ENCODE assay signal across 24 cellular contexts in the genomic region with DNA sequence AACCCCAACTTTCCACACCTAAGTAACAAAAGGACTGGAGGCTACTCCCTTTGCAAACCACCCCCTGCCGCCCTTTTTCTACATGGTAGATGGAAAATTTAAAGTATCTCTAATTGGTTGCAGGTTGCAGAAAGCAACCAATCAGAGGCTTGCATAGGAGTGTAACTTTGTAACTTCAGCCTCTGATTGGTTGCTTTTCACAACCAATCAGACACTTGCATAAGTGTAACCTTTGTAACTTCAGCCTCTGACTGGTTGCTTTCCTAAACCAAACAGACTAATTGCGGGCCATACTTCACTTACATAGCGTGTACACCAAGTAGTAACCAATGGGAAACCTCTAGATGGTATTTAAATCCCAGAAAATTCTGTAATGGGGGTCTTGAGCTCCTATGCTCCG.
"Had no signal": no experiment of that assay in that cellular context is flagged by ENCODE, and none has a peak within 500 bp of the region (broad histone marks: within the 10 kb centered on the region; RNA-seq: fewer than 3 reads in every experiment).

No MANE protein-coding gene starts in this region.

- H3K9me3 ChIP-seq: colonic mucosa, esophagus muscularis mucosa, gastroesophageal sphincter, heart left ventricle, left lung, lower lobe of right lung had no signal

- H3K4me1 ChIP-seq: colonic mucosa, foreskin keratinocyte, gastroesophageal sphincter had no signal

- H2AFZ ChIP-seq: hepatocyte had no signal

- FAIRE-seq: endometrium, frontal cortex, kidney had no signal

- H3K4me3 ChIP-seq: colonic mucosa, esophagus muscularis mucosa, gastroesophageal sphincter, heart left ventricle, hepatocyte, left lung, lower lobe of right lung had no signal

- H3K79me2 ChIP-seq: hepatocyte had no signal

- H3K36me3 ChIP-seq: colonic mucosa, esophagus muscularis mucosa, gastroesophageal sphincter, heart left ventricle, left lung, lower lobe of right lung had no signal

- H3K27ac ChIP-seq: colonic mucosa, epithelial cell of prostate, esophagus muscularis mucosa, foreskin keratinocyte, gastroesophageal sphincter, heart left ventricle, hepatocyte, left lung, lower lobe of right lung had no signal

- ATAC-seq: effector memory CD8-positive, alpha-beta T cell; foreskin keratinocyte; gastroesophageal sphincter; heart left ventricle; left lung; left ventricle myocardium superior; lower lobe of right lung; naive thymus-derived CD4-positive, alpha-beta T cell had no signal

- H3K4me2 ChIP-seq: hepatocyte had no signal

- DNase-seq: cortex of kidney; effector CD8-positive, alpha-beta T cell; effector memory CD8-positive, alpha-beta T cell; endodermal cell; foreskin keratinocyte; heart left ventricle; hypothalamus; immature natural killer cell; islet precursor cell; kidney; kidney glomerular epithelial cell; left lung; left ventricle myocardium superior; lower lobe of right lung; mesenchymal stem cell; midbrain; naive thymus-derived CD4-positive, alpha-beta T cell had no signal

- H3K27me3 ChIP-seq: colonic mucosa, foreskin keratinocyte, gastroesophageal sphincter, heart left ventricle, hepatocyte, left lung had no signal
